In the genomic region with DNA sequence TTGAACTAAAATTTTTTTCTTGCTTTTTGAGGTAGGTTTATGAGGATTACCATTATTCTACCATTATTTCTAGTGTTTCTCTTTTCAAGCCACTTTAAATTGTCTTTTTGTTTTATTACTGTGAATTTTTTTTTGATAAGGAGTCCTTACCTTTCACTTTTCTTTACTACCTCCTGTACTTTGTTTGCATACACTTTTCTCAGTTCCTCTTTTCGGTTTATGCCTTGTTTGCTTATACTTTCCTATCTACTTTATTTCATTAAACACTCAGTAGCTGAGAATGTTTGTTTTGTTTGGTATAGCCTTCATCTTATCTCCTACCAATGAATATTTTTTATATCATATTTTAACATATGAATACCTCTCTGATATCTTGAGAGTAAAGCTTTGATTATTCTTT, we compare ENCODE assay signal across 14 cellular contexts.
DNase-seq lines count a peak whose midpoint lies in the region; ATAC-seq and TF ChIP-seq lines count a peak whose summit lies in the region.
"Had no signal": no experiment of that assay in that cellular context is flagged by ENCODE, and none has a peak within 500 bp of the region (broad histone marks: within the 10 kb centered on the region; RNA-seq: fewer than 3 reads in every experiment).

No MANE protein-coding gene starts in this region.

- no peak overlapping the region for H3K4me3 ChIP-seq in GM12865 (ENCODE audit: low read depth, low read length)
- H3K4me3 ChIP-seq: tibial nerve had no signal

- no peak for TF ChIP-seq CTCF in GM12865 (IDR thresholded peaks at IDR 0.05; ENCODE audit: insufficient read depth, low read depth, low read length, missing control alignments)

- peak; percentile 32 for DNase-seq in GM12865 (ENCODE audit: low read depth)
- DNase-seq in medulla oblongata (ENCODE audit: extremely low spot score): no peak
- no peak for DNase-seq in stimulated activated CD8-positive, alpha-beta memory T cell treated with anti-CD3 and anti-CD28 coated beads, Interleukin-4, amount 100 ng/mL, for 48 hours
- DNase-seq in C1 segment of cervical spinal cord (lab: John Stamatoyannopoulos, UW): no peak
- DNase-seq: ACHN; central memory CD4-positive, alpha-beta T cell; left cardiac atrium had no signal

- ATAC-seq in GM19455 (IDR thresholded peaks at IDR 0.05; ENCODE audit: unreplicated experiment) (peak; percentile 87), HG02885 (IDR thresholded peaks at IDR 0.05; ENCODE audit: poor library complexity, unreplicated experiment) (peak; percentile 98), HG03571 (IDR thresholded peaks at IDR 0.05; ENCODE audit: unreplicated experiment) (peak; percentile 92), esophagus mucosa (no peak)
- ATAC-seq: activated T-helper 17 cell treated with anti-CD3 and anti-CD28 coated beads, Interleukin-2, amount 50 U/mL, for 72 hours; HCT116; left cardiac atrium had no signal
